15 cellular contexts compared by ENCODE assay signal in the genomic region with DNA sequence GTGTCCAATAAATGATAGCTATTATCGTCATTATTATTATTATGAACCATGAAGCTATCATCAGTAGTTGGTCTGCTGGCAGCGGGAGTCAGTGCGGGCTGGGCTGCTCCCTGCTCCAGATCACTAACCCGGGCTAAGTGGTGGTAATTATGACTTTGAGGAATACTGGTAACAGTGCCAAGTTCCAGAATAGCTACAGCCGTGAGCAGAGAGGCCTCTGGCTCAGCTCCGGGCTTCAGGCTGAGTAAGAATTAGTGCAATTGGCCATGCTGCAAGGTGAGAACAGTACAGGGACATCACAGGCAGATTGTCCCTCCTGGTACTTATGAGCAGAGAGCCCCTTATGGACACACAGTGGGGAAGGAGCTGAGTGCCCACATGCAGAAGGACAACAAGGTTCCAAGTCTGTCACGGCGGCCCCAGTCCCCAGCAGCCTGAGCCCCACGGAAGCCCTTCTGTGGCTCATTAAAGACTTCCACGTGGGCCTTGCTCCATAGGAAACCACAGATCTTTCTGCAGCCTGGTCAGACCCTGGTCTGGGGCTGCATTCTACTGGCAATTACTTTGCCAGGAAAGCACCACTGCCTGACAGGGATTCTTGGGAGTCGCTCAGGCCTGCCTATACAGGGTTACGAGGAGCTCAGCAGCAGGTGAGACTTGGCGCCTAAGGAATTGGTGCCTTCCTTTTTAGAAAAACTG.
DNase-seq lines count a peak whose midpoint lies in the region; ATAC-seq and FAIRE-seq lines count a peak whose summit lies in the region.
"Had no signal": no experiment of that assay in that cellular context is flagged by ENCODE, and none has a peak within 500 bp of the region (broad histone marks: within the 10 kb centered on the region; RNA-seq: fewer than 3 reads in every experiment).

No MANE protein-coding gene starts in this region.

- ATAC-seq in left ventricle myocardium superior (peak; percentile 99), HG03175 (IDR thresholded peaks at IDR 0.05; ENCODE audit: unreplicated experiment) (no peak), HG02798 (IDR thresholded peaks at IDR 0.05; ENCODE audit: poor library complexity, unreplicated experiment) (no peak)

- intact Hi-C loops in left ventricle myocardium superior (cut with micrococcal nuclease): no loop called here

- no peak for FAIRE-seq in GM19239 (lab: Jason Lieb, UNC)
- FAIRE-seq: GM18507 had no signal

- in situ Hi-C loops in G401 (cut with HindIII; ENCODE audit: low sequenced_read_pairs): no loop called here

- DNase-seq in G401 (ENCODE audit: low spot score) (peak; percentile 57), NCI-H1694 (lab: John Stamatoyannopoulos, UW) (peak; percentile 40), astrocyte of the hippocampus (ENCODE audit: low read depth, low spot score) (peak; percentile 28), left ventricle myocardium superior (peak; percentile 68), DMS153 (lab: John Stamatoyannopoulos, UW) (no peak), GM19239 (ENCODE audit: insufficient read length, low spot score) (no peak)
- DNase-seq: BE2C; CD4-positive, alpha-beta memory T cell; NCI-H1930; NCI-H345; PC-9; SK-N-SH had no signal

Comparison
In these comparisons a context has a peak if more than half of its experiments do, and no peak if none do; other contexts are left out.
1. DNase-seq: peak in G401 (single experiment), NCI-H1694 (single experiment), astrocyte of the hippocampus (single experiment) and left ventricle myocardium superior (single experiment); none in DMS153 (single experiment) and GM19239 (single experiment).